21 cellular contexts compared by ENCODE assay signal in genomic region chr7:50552139-50552538, GRCh38. TPM values are rescaled to one million over a fixed set of nuclear protein-coding genes. Genes with fewer than 3 reads are reported as not detected.
DNase-seq lines count a peak whose midpoint lies in the region; ATAC-seq lines count a peak whose summit lies in the region.
"Had no signal": no experiment of that assay in that cellular context is flagged by ENCODE, and none has a peak within 500 bp of the region (broad histone marks: within the 10 kb centered on the region; RNA-seq: fewer than 3 reads in every experiment).

No MANE protein-coding gene starts in this region.

- intact Hi-C loops in left colon (cut with DNase I, micrococcal nuclease), result no loop called here

- peak; percentile 93 for DNase-seq in COR-L47 (lab: John Stamatoyannopoulos, UW)
- peak; percentile 88 for DNase-seq in NCI-H1436 treated with DMSO at 0.1 percent for 48 hours (lab: John Stamatoyannopoulos, UW)
- peak; percentile 93 for DNase-seq in NCI-H345 (lab: John Stamatoyannopoulos, UW)
- DNase-seq in left colon, result no peak
- no peak for DNase-seq in UCSD-AML1 (lab: John Stamatoyannopoulos, UW; ENCODE audit: unreplicated experiment)
- DNase-seq: activated CD4-positive, alpha-beta memory T cell treated with anti-CD3 and anti-CD28 coated beads for 36 hours; activated naive CD8-positive, alpha-beta T cell treated with anti-CD3 and anti-CD28 coated beads, Interleukin-2, amount 50 U/mL, for 24 hours; CD4-positive, alpha-beta memory T cell; glutamatergic neuron; GM23248; KBM-7; NCI-H2171; stimulated activated CD4-positive, alpha-beta T cell treated with anti-CD3 and anti-CD28 coated beads, Interleukin-2, amount 100 ng/mL, for 24 hours had no signal

- ATAC-seq in left colon (peak; percentile 65), GM19023 (IDR thresholded peaks at IDR 0.05; ENCODE audit: unreplicated experiment) (no peak), GM18870 (IDR thresholded peaks at IDR 0.05; ENCODE audit: unreplicated experiment) (no peak)
- ATAC-seq in activated CD4-positive, CD25-positive, alpha-beta regulatory T cell treated with anti-CD3 and anti-CD28 coated beads, Interleukin-2, amount 50 U/mL, for 24 hours, result no peak
- ATAC-seq: esophagus mucosa, Panc1 had no signal

RNA-seq across cellular contexts. Expression of gene DDC, which starts 13.1 kb away (rescaled TPM):
- total RNA-seq in left colon, result 10 to 100 TPM; 69.3 to 74.7 TPM
- total RNA-seq: activated CD4-positive, alpha-beta memory T cell treated with anti-CD3 and anti-CD28 coated beads for 36 hours; activated T-helper 1 cell treated with anti-CD3 and anti-CD28 coated beads, Interleukin-12 subunit alpha, Interleukin-12 subunit beta, Interleukin-2, Interleukin-4 antibody, amounts not matched to agents 30 ng/mL and 10 ng/mL and 1 ng/mL, durations not matched to agents 14 hours and 24 hours and 36 hours; bronchial epithelial cell; CD4-positive, alpha-beta memory T cell; esophagus mucosa; GM23248; subcutaneous adipose tissue had no signal

Comparison
In these comparisons a context has a peak if more than half of its experiments do, and no peak if none do; other contexts are left out.
1. DNase-seq: peak in COR-L47 (single experiment), NCI-H1436 treated with DMSO at 0.1 percent for 48 hours (single experiment) and NCI-H345 (single experiment); none in left colon (0 of 2) and UCSD-AML1 (single experiment).